In genomic region chr15:96306321-96306720, GRCh38 we compare ENCODE assay signal across 36 cellular contexts. TPM values are rescaled to one million over a fixed set of nuclear protein-coding genes. Genes with fewer than 3 reads are reported as not detected.
"Had no signal": no experiment of that assay in that cellular context is flagged by ENCODE, and none has a peak within 500 bp of the region (broad histone marks: within the 10 kb centered on the region; RNA-seq: fewer than 3 reads in every experiment).

No MANE protein-coding gene starts in this region.

- H3K27ac Mint-ChIP-seq: activated B cell treated with CpG ODN at 0.5 μM for 24 hours; activated CD4-positive, alpha-beta memory T cell treated with anti-CD3 and anti-CD28 coated beads for 36 hours; activated CD4-positive, alpha-beta T cell treated with anti-CD3 and anti-CD28 coated beads, Interleukin-2, amount 10 ng/mL, durations not matched to agents 24 days and 14 days; activated CD8-positive, alpha-beta T cell treated with anti-CD3 and anti-CD28 coated beads for 36 hours; activated naive CD4-positive, alpha-beta T cell treated with anti-CD3 and anti-CD28 coated beads for 36 hours; activated naive CD4-positive, alpha-beta T cell treated with anti-CD3 and anti-CD28 coated beads, Interleukin-2, amount 50 U/mL, for 72 hours; activated naive CD8-positive, alpha-beta T cell treated with anti-CD3 and anti-CD28 coated beads for 36 hours; activated T-cell treated with anti-CD3 and anti-CD28 coated beads, Interleukin-2, amount 50 U/mL, for 72 hours; activated T-helper 1 cell treated with anti-CD3 and anti-CD28 coated beads, Interleukin-12 subunit alpha, Interleukin-12 subunit beta, Interleukin-2, Interleukin-4 antibody, amounts not matched to agents 30 ng/mL and 10 ng/mL and 1 ng/mL, durations not matched to agents 14 hours and 24 hours and 36 hours; activated T-helper 17 cell treated with anti-CD3 and anti-CD28 coated beads, Interleukin-2, amount 50 U/mL, for 72 hours; T-helper 1 cell treated with Interleukin-12 subunit alpha and Interleukin-12 subunit beta and Interleukin-4 antibody, amounts not matched to agents 30 μg/mL and 1 μg/mL, for 36 hours; T-helper 2 cell treated with Interferon-gamma antibody and Interleukin-4, amounts not matched to agents 5 μg/mL and 100 μg/mL, for 36 hours had no signal

- H3K4me1 ChIP-seq: adrenal gland, body of pancreas, breast epithelium had no signal

- H3K27me3 ChIP-seq: adrenal gland, body of pancreas, brain microvascular endothelial cell, breast epithelium had no signal

- H3K36me3 ChIP-seq: adrenal gland, brain microvascular endothelial cell, breast epithelium had no signal

- H3K4me3 Mint-ChIP-seq: activated B cell treated with CpG ODN at 0.5 μM for 24 hours; activated CD4-positive, alpha-beta memory T cell treated with anti-CD3 and anti-CD28 coated beads for 36 hours; activated CD4-positive, alpha-beta T cell treated with anti-CD3 and anti-CD28 coated beads, Interleukin-2, amount 10 ng/mL, durations not matched to agents 24 days and 14 days; activated CD8-positive, alpha-beta T cell treated with anti-CD3 and anti-CD28 coated beads for 36 hours; activated naive CD4-positive, alpha-beta T cell treated with anti-CD3 and anti-CD28 coated beads for 36 hours; activated naive CD8-positive, alpha-beta T cell treated with anti-CD3 and anti-CD28 coated beads for 36 hours; activated T-cell treated with anti-CD3 and anti-CD28 coated beads, Interleukin-2, amount 50 U/mL, for 4 hours; activated T-cell treated with anti-CD3 and anti-CD28 coated beads, Interleukin-2, amount 50 U/mL, for 72 hours; activated T-helper 1 cell treated with anti-CD3 and anti-CD28 coated beads, Interleukin-12 subunit alpha, Interleukin-12 subunit beta, Interleukin-2, Interleukin-4 antibody, amounts not matched to agents 30 ng/mL and 10 ng/mL and 1 ng/mL, durations not matched to agents 14 hours and 24 hours and 36 hours; activated T-helper 17 cell treated with anti-CD3 and anti-CD28 coated beads, Interleukin-2, amount 50 U/mL, for 72 hours; T-helper 1 cell treated with Interleukin-12 subunit alpha and Interleukin-12 subunit beta and Interleukin-4 antibody, amounts not matched to agents 30 μg/mL and 1 μg/mL, for 36 hours; T-helper 2 cell treated with Interferon-gamma antibody and Interleukin-4, amounts not matched to agents 5 μg/mL and 100 μg/mL, for 36 hours had no signal

- ATAC-seq: activated CD8-positive, alpha-beta T cell treated with anti-CD3 and anti-CD28 coated beads for 36 hours; activated naive CD4-positive, alpha-beta T cell treated with anti-CD3 and anti-CD28 coated beads, Interleukin-2, amount 50 U/mL, for 72 hours; activated T-cell treated with anti-CD3 and anti-CD28 coated beads, Interleukin-2, amount 50 U/mL, for 4 hours; activated T-cell treated with anti-CD3 and anti-CD28 coated beads, Interleukin-2, amount 50 U/mL, for 72 hours; activated T-helper 17 cell treated with anti-CD3 and anti-CD28 coated beads, Interleukin-2, amount 50 U/mL, for 72 hours; body of pancreas had no signal

- H3K9me3 ChIP-seq: adrenal gland, body of pancreas, breast epithelium had no signal

- H3K27me3 Mint-ChIP-seq: activated B cell treated with CpG ODN at 0.5 μM for 24 hours; activated CD4-positive, alpha-beta memory T cell treated with anti-CD3 and anti-CD28 coated beads for 36 hours; activated CD4-positive, alpha-beta T cell treated with anti-CD3 and anti-CD28 coated beads, Interleukin-2, amount 10 ng/mL, durations not matched to agents 24 days and 14 days had no signal

- H3K27ac ChIP-seq: adrenal gland, body of pancreas, brain microvascular endothelial cell, breast epithelium, VCaP had no signal

- DNase-seq: activated B cell treated with CpG ODN at 0.5 μM for 24 hours; activated CD4-positive, alpha-beta memory T cell treated with anti-CD3 and anti-CD28 coated beads for 36 hours; activated CD4-positive, alpha-beta T cell treated with anti-CD3 and anti-CD28 coated beads for 4 hours; activated CD4-positive, alpha-beta T cell treated with anti-CD3 and anti-CD28 coated beads, Interleukin-2, amount 10 ng/mL, durations not matched to agents 24 days and 14 days; activated CD4-positive, alpha-beta T cell treated with anti-CD3 and anti-CD28 coated beads, Interleukin-2, amount 50 U/mL, for 1 hour; activated CD4-positive, alpha-beta T cell treated with anti-CD3 and anti-CD28 coated beads, Interleukin-2, amount 50 U/mL, for 4 hours; activated CD4-positive, CD25-positive, alpha-beta regulatory T cell treated with anti-CD3 and anti-CD28 coated beads, Interleukin-2, amount 50 U/mL, for 72 hours; activated CD8-positive, alpha-beta memory T cell treated with anti-CD3 and anti-CD28 coated beads, Interleukin-2, amount 50 U/mL, for 4 hours; activated CD8-positive, alpha-beta T cell treated with anti-CD3 and anti-CD28 coated beads for 36 hours; activated effector memory CD4-positive, alpha-beta T cell treated with anti-CD3 and anti-CD28 coated beads, Interleukin-2, amount 50 U/mL, for 16 hours; activated gamma-delta T cell treated with Interleukin-2 at 50 U/mL for 16 hours; activated naive CD4-positive, alpha-beta T cell; activated naive CD4-positive, alpha-beta T cell treated with anti-CD3 and anti-CD28 coated beads for 36 hours; activated naive CD4-positive, alpha-beta T cell treated with anti-CD3 and anti-CD28 coated beads, Interleukin-2, amount 50 U/mL, for 16 hours; activated naive CD8-positive, alpha-beta T cell treated with anti-CD3 and anti-CD28 coated beads for 36 hours; activated T-cell treated with anti-CD3 and anti-CD28 coated beads for 4 hours; activated T-cell treated with anti-CD3 and anti-CD28 coated beads, Interleukin-2, amount 50 U/mL, for 1 hour; activated T-cell treated with anti-CD3 and anti-CD28 coated beads, Interleukin-2, amount 50 U/mL, for 4 hours; activated T-cell treated with anti-CD3 and anti-CD28 coated beads, Interleukin-2, amount 50 U/mL, for 72 hours; adrenal gland; amniotic stem cell; aorta; body of pancreas; brain microvascular endothelial cell; central memory CD4-positive, alpha-beta T cell; T-helper 1 cell; T-helper 2 cell; T-helper 9 cell had no signal

- H3K9me3 Mint-ChIP-seq: activated CD4-positive, alpha-beta memory T cell treated with anti-CD3 and anti-CD28 coated beads for 36 hours; activated CD4-positive, alpha-beta T cell treated with anti-CD3 and anti-CD28 coated beads, Interleukin-2, amount 10 ng/mL, durations not matched to agents 24 days and 14 days; activated CD8-positive, alpha-beta T cell treated with anti-CD3 and anti-CD28 coated beads for 36 hours; activated naive CD4-positive, alpha-beta T cell treated with anti-CD3 and anti-CD28 coated beads for 36 hours; activated T-cell treated with anti-CD3 and anti-CD28 coated beads, Interleukin-2, amount 50 U/mL, for 72 hours; activated T-helper 1 cell treated with anti-CD3 and anti-CD28 coated beads, Interleukin-12 subunit alpha, Interleukin-12 subunit beta, Interleukin-2, Interleukin-4 antibody, amounts not matched to agents 30 ng/mL and 10 ng/mL and 1 ng/mL, durations not matched to agents 14 hours and 24 hours and 36 hours; T-helper 1 cell treated with Interleukin-12 subunit alpha and Interleukin-12 subunit beta and Interleukin-4 antibody, amounts not matched to agents 30 μg/mL and 1 μg/mL, for 36 hours; T-helper 2 cell treated with Interferon-gamma antibody and Interleukin-4, amounts not matched to agents 5 μg/mL and 100 μg/mL, for 36 hours had no signal

- H3K4me1 Mint-ChIP-seq: activated B cell treated with CpG ODN at 0.5 μM for 24 hours; activated CD4-positive, alpha-beta T cell treated with anti-CD3 and anti-CD28 coated beads, Interleukin-2, amount 10 ng/mL, durations not matched to agents 24 days and 14 days; activated naive CD8-positive, alpha-beta T cell treated with anti-CD3 and anti-CD28 coated beads for 36 hours; activated T-helper 17 cell treated with anti-CD3 and anti-CD28 coated beads, Interleukin-2, amount 50 U/mL, for 72 hours had no signal

- H3K36me3 Mint-ChIP-seq: activated CD4-positive, alpha-beta memory T cell treated with anti-CD3 and anti-CD28 coated beads for 36 hours; activated naive CD4-positive, alpha-beta T cell treated with anti-CD3 and anti-CD28 coated beads, Interleukin-2, amount 50 U/mL, for 72 hours; activated naive CD8-positive, alpha-beta T cell treated with anti-CD3 and anti-CD28 coated beads for 36 hours had no signal

- H3K4me3 ChIP-seq: adrenal gland, body of pancreas, breast epithelium had no signal

RNA-seq across cellular contexts. Expression of gene NR2F2, which starts 24.2 kb away (rescaled TPM):
- total RNA-seq: activated B cell treated with CpG ODN at 0.5 μM for 24 hours; activated CD4-positive, alpha-beta memory T cell treated with anti-CD3 and anti-CD28 coated beads for 36 hours; activated CD4-positive, alpha-beta T cell treated with anti-CD3 and anti-CD28 coated beads, Interleukin-2, amount 10 ng/mL, durations not matched to agents 24 days and 14 days; activated CD8-positive, alpha-beta memory T cell treated with anti-CD3 and anti-CD28 coated beads for 36 hours; activated CD8-positive, alpha-beta T cell treated with anti-CD3 and anti-CD28 coated beads for 36 hours; activated naive CD4-positive, alpha-beta T cell treated with anti-CD3 and anti-CD28 coated beads for 36 hours; activated naive CD4-positive, alpha-beta T cell treated with anti-CD3 and anti-CD28 coated beads, Interleukin-2, amount 50 U/mL, for 72 hours; activated naive CD8-positive, alpha-beta T cell treated with anti-CD3 and anti-CD28 coated beads for 36 hours; activated T-cell treated with anti-CD3 and anti-CD28 coated beads, Interleukin-2, amount 50 U/mL, for 72 hours; activated T-helper 1 cell treated with anti-CD3 and anti-CD28 coated beads, Interleukin-12 subunit alpha, Interleukin-12 subunit beta, Interleukin-2, Interleukin-4 antibody, amounts not matched to agents 30 ng/mL and 10 ng/mL and 1 ng/mL, durations not matched to agents 14 hours and 24 hours and 36 hours; activated T-helper 17 cell treated with anti-CD3 and anti-CD28 coated beads, Interleukin-2, amount 50 U/mL, for 72 hours had no signal
